In the genomic region with DNA sequence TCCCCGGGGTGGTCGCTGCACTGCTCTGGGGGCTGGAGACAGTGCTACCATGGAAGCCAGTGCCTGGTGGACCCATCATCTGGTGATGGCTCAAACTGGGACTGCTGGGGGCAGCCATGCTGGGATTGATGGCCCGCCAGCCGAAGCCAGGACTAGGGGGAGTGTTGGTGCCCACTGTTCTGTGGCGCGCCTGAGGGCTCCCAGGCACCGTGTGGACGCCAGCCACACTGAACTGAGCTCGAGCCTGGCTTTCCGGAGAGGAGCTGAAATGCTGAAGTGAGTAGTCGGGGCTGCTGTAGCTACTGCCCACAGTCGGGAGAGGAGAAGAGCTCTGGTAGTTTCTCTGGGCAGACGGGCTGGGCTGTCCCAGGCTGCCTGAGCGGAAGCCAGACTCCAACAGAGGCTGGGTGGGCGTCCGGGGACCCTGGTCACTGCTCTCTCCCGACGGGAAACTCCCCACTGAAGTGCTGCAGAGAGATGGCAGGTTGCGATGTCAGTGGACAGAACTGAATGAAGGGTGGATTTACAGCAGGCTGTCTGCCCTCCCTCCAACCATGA, we compare ENCODE assay signal across 18 cellular contexts.
"Had no signal": no experiment of that assay in that cellular context is flagged by ENCODE, and none has a peak within 500 bp of the region (broad histone marks: within the 10 kb centered on the region; RNA-seq: fewer than 3 reads in every experiment).

No MANE protein-coding gene starts in this region.

- H3K4me1 Mint-ChIP-seq: activated naive CD8-positive, alpha-beta T cell treated with anti-CD3 and anti-CD28 coated beads, Interleukin-2, amount 50 U/mL, for 24 hours; immature natural killer cell; stimulated activated naive CD8-positive, alpha-beta T cell treated with anti-CD3 and anti-CD28 coated beads, Interleukin-15, amount 100 ng/mL, for 72 hours had no signal

- H3K27ac Mint-ChIP-seq: activated CD8-positive, alpha-beta T cell treated with anti-CD3 and anti-CD28 coated beads, Interleukin-2, amount 10 ng/mL, durations not matched to agents 7 days and 5 days; activated naive CD8-positive, alpha-beta T cell treated with anti-CD3 and anti-CD28 coated beads, Interleukin-2, amount 50 U/mL, for 24 hours; immature natural killer cell; stimulated activated naive CD8-positive, alpha-beta T cell treated with anti-CD3 and anti-CD28 coated beads, Interleukin-15, amount 100 ng/mL, for 72 hours; T-helper 1 cell treated with Interleukin-12 subunit alpha and Interleukin-12 subunit beta and Interleukin-4 antibody, amounts not matched to agents 30 μg/mL and 1 μg/mL, for 36 hours had no signal

- H3K36me3 Mint-ChIP-seq: immature natural killer cell, naive B cell had no signal

- H3K27me3 Mint-ChIP-seq: activated naive CD8-positive, alpha-beta T cell treated with anti-CD3 and anti-CD28 coated beads, Interleukin-2, amount 50 U/mL, for 24 hours; stimulated activated naive CD8-positive, alpha-beta T cell treated with anti-CD3 and anti-CD28 coated beads, Interleukin-15, amount 100 ng/mL, for 72 hours had no signal

- H3K27me3 ChIP-seq: cardiac muscle cell, left lung, neutrophil, tibial nerve had no signal

- H3K27ac ChIP-seq: cardiac muscle cell, epithelial cell of prostate, neutrophil had no signal

- DNase-seq: activated CD4-positive, alpha-beta T cell treated with anti-CD3 and anti-CD28 coated beads for 4 hours; activated CD8-positive, alpha-beta memory T cell treated with anti-CD3 and anti-CD28 coated beads, Interleukin-2, amount 50 U/mL, for 48 hours; activated CD8-positive, alpha-beta T cell treated with anti-CD3 and anti-CD28 coated beads, Interleukin-2, amount 10 ng/mL, durations not matched to agents 7 days and 5 days; activated naive CD4-positive, alpha-beta T cell treated with Interleukin-2 at 50 U/mL for 16 hours; activated naive CD8-positive, alpha-beta T cell treated with anti-CD3 and anti-CD28 coated beads, Interleukin-2, amount 50 U/mL, for 24 hours; effector memory CD4-positive, alpha-beta T cell; immature natural killer cell; midbrain; naive B cell; stimulated activated CD4-positive, alpha-beta T cell treated with anti-CD3 and anti-CD28 coated beads, Interleukin-4, amount 100 ng/mL, for 4 hours; stimulated activated naive CD8-positive, alpha-beta T cell treated with anti-CD3 and anti-CD28 coated beads, Interleukin-15, amount 100 ng/mL, for 72 hours had no signal

- H3K4me3 ChIP-seq: cardiac muscle cell, left lung, tibial nerve had no signal

- H3K36me3 ChIP-seq: neutrophil had no signal

- ATAC-seq: activated CD8-positive, alpha-beta T cell treated with anti-CD3 and anti-CD28 coated beads, Interleukin-2, amount 10 ng/mL, durations not matched to agents 7 days and 5 days; activated naive CD8-positive, alpha-beta T cell treated with anti-CD3 and anti-CD28 coated beads, Interleukin-2, amount 50 U/mL, for 24 hours; left lung; SK-N-SH treated with all-trans-retinoic acid at 6 μM for 48 hours; stimulated activated naive CD8-positive, alpha-beta T cell treated with anti-CD3 and anti-CD28 coated beads, Interleukin-15, amount 100 ng/mL, for 72 hours had no signal

- H3K9me3 Mint-ChIP-seq: activated naive CD8-positive, alpha-beta T cell treated with anti-CD3 and anti-CD28 coated beads, Interleukin-2, amount 50 U/mL, for 24 hours; immature natural killer cell; stimulated activated naive CD8-positive, alpha-beta T cell treated with anti-CD3 and anti-CD28 coated beads, Interleukin-15, amount 100 ng/mL, for 72 hours; T-helper 1 cell treated with Interleukin-12 subunit alpha and Interleukin-12 subunit beta and Interleukin-4 antibody, amounts not matched to agents 30 μg/mL and 1 μg/mL, for 36 hours had no signal

- H3K9me3 ChIP-seq: left lung, neutrophil, tibial nerve had no signal

- H3K4me3 Mint-ChIP-seq: activated CD8-positive, alpha-beta T cell treated with anti-CD3 and anti-CD28 coated beads, Interleukin-2, amount 10 ng/mL, durations not matched to agents 7 days and 5 days; activated naive CD8-positive, alpha-beta T cell treated with anti-CD3 and anti-CD28 coated beads, Interleukin-2, amount 50 U/mL, for 24 hours; immature natural killer cell; naive B cell; stimulated activated naive CD8-positive, alpha-beta T cell treated with anti-CD3 and anti-CD28 coated beads, Interleukin-15, amount 100 ng/mL, for 72 hours; T-helper 1 cell treated with Interleukin-12 subunit alpha and Interleukin-12 subunit beta and Interleukin-4 antibody, amounts not matched to agents 30 μg/mL and 1 μg/mL, for 36 hours had no signal
